ENCODE assay signal across 8 cellular contexts in genomic region chr3:158539414-158540014, GRCh38. TPM values are rescaled to one million over a fixed set of nuclear protein-coding genes. Genes with fewer than 3 reads are reported as not detected.
DNase-seq lines count a peak whose midpoint lies in the region; ATAC-seq and TF ChIP-seq lines count a peak whose summit lies in the region.

No MANE protein-coding gene starts in this region.

- no peak for TF ChIP-seq POLR2A in right lobe of liver (IDR thresholded peaks at IDR 0.05)
- TF ChIP-seq POLR2A in testis (IDR thresholded peaks at IDR 0.05) = no peak

- H3K36me3 ChIP-seq in SU-DHL-6 (ENCODE audit: low read length) (peaks cover 18% of the 10 kb centered on the region; the same call in 1 of the 2 replicates), right lobe of liver (no peaks in the 10 kb centered on the region), testis (ENCODE audit: low read depth, missing control alignments) (no peaks in the 10 kb centered on the region)

- H3K79me2 ChIP-seq in SU-DHL-6 (ENCODE audit: insufficient read depth, low read length) = no peaks in the 10 kb centered on the region

- DNase-seq in COR-L47 (lab: John Stamatoyannopoulos, UW) (peak; percentile 76), NCI-H1092 (lab: John Stamatoyannopoulos, UW) (peak; percentile 2), T47D (ENCODE audit: low read depth in 1 of 2, low spot score in 1 of 2) (peak; percentile 16 to 74), right lobe of liver (no peak), testis (peak; percentile 63), coronary artery (ENCODE audit: low spot score) (no peak)

- TF ChIP-seq CTCF in SU-DHL-6 (IDR thresholded peaks at IDR 0.05; ENCODE audit: insufficient read depth, low read length, poor library complexity, severe bottlenecking) (peak; percentile 46), right lobe of liver (IDR thresholded peaks at IDR 0.05) (peak; percentile 45 to 60 (median 55)), testis (IDR thresholded peaks at IDR 0.05) (peak in 2 of 3 experiments; percentile 18 to 42), coronary artery (IDR thresholded peaks at IDR 0.05) (no peak)

- intact Hi-C loops in right lobe of liver (cut with DNase I) = no loop called here
- intact Hi-C loops in testis (cut with DNase I; ENCODE audit: low total_unique reads) = no loop called here

- ATAC-seq in GM21529 (IDR thresholded peaks at IDR 0.05; ENCODE audit: unreplicated experiment) (peak; percentile 73), right lobe of liver (peak; percentile 40 to 67 (median 60))

- no peak overlapping the region for H3K4me2 ChIP-seq in SU-DHL-6 (ENCODE audit: low read depth, low read length, poor library complexity, severe bottlenecking)

- H3K4me1 ChIP-seq in right lobe of liver (no peaks in the 10 kb centered on the region), testis (no peaks in the 10 kb centered on the region)

- WGBS in right lobe of liver (ENCODE audit: insufficient coverage, low coverage, low lambda C conversion rate, missing lambda C conversion rate) = 75% methylated on average over 3 of the region's 3 CpGs
- 72 to 79% methylated on average over 3 of the region's 3 CpGs for WGBS in testis, 2 donors

- no peak overlapping the region for H3K4me3 ChIP-seq in SU-DHL-6 (ENCODE audit: insufficient read depth, low read length, poor library complexity, severe bottlenecking)
- no peak overlapping the region for H3K4me3 ChIP-seq in right lobe of liver
- no peak overlapping the region for H3K4me3 ChIP-seq in testis
- H3K4me3 ChIP-seq in coronary artery = no peak overlapping the region

- H3F3A ChIP-seq in SU-DHL-6 (ENCODE audit: insufficient read depth) = no peaks in the 10 kb centered on the region

- no peaks in the 10 kb centered on the region for H3K9me3 ChIP-seq in SU-DHL-6 (ENCODE audit: insufficient read depth, low read length)
- H3K9me3 ChIP-seq in right lobe of liver = no peaks in the 10 kb centered on the region
- H3K9me3 ChIP-seq in testis = no peaks in the 10 kb centered on the region

- no peak overlapping the region for H3K27ac ChIP-seq in SU-DHL-6 (ENCODE audit: low read depth, low read length)
- H3K27ac ChIP-seq in right lobe of liver = no peak overlapping the region
- H3K27ac ChIP-seq in testis = no peak overlapping the region
- H3K27ac ChIP-seq in coronary artery = no peak overlapping the region

- no peaks in the 10 kb centered on the region for H4K20me1 ChIP-seq in SU-DHL-6 (ENCODE audit: low read depth, low read length)

- no peaks in the 10 kb centered on the region for H3K27me3 ChIP-seq in SU-DHL-6 (ENCODE audit: low read length)
- no peaks in the 10 kb centered on the region for H3K27me3 ChIP-seq in right lobe of liver
- H3K27me3 ChIP-seq in testis = no peaks in the 10 kb centered on the region

- no peaks in the 10 kb centered on the region for H3K9me2 ChIP-seq in SU-DHL-6 (replicated peaks; ENCODE audit: insufficient read depth, low read length)

- in situ Hi-C loops in T47D (cut with HindIII; ENCODE audit: low pct_unique_long_range_greater_than_20kb, low sequenced_read_pairs) = no loop called here

- H3K9ac ChIP-seq in SU-DHL-6 (ENCODE audit: low read length) = no peak overlapping the region

- H2AFZ ChIP-seq in SU-DHL-6 (ENCODE audit: low read depth, low read length, severe bottlenecking) = no peak overlapping the region

RNA-seq across cellular contexts. Expression of gene MLF1, which starts 31.5 kb away (rescaled TPM):
- 1 to 10 TPM in 1 of 6 experiments, under 1 TPM in 5; 0.12 to 1.0 (median 0.31) TPM for total RNA-seq in right lobe of liver
- 100 to 1,000 TPM; 142 to 211 TPM for total RNA-seq in testis
- 549 TPM for polyA plus RNA-seq in testis (ENCODE audit: insufficient read depth, low read depth, low replicate concordance)

Comparison
In these comparisons a context has a peak if more than half of its experiments do, and no peak if none do; other contexts are left out.
1. DNase-seq: peak in COR-L47 (single experiment), NCI-H1092 (single experiment), T47D (2 of 2) and testis (single experiment); none in right lobe of liver (0 of 3) and coronary artery (single experiment).
2. RNA of gene MLF1, which starts 31.5 kb away (total RNA-seq): 142 to 211 TPM in testis; 0.12 to 1.0 TPM in right lobe of liver; every median in the first group is over 10 times any median in the second.